Comparison of ENCODE assay signal across 2 cellular contexts in the genomic region with DNA sequence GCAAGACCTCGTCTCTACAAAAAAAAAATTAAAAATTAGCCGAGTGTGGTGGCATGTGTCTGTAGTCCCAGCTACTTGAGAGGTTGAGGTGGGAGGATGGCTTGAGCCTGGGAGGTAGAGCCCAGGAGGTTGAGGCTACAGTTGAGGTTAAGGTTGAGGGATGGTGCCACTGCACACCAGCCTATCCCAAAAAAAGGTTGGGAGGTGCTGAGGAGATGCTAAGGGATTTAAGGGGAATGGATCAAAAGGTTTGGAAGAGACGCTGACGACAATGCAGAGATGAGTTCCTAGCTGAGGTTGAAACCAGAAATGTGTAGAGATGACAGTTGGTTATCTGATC.
TF ChIP-seq lines count a peak whose summit lies in the region.

No MANE protein-coding gene starts in this region.

TF ChIP-seq in A549, 52 proteins besides CTCF, POLR2A, EP300 and RAD21:
- TF ChIP-seq NPAS2 (CRISPR knock-in tag; IDR thresholded peaks at IDR 0.05; ENCODE audit: borderline replicate concordance): no peak
- TF ChIP-seq, protein P1, sequence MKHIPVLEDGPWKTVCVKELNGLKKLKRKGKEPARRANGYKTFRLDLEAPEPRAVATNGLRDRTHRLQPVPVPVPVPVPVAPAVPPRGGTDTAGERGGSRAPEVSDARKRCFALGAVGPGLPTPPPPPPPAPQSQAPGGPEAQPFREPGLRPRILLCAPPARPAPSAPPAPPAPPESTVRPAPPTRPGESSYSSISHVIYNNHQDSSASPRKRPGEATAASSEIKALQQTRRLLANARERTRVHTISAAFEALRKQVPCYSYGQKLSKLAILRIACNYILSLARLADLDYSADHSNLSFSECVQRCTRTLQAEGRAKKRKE (CRISPR knock-in tag; IDR thresholded peaks at IDR 0.05; ENCODE audit: low read depth): no peak
- TF ChIP-seq, protein P2, sequence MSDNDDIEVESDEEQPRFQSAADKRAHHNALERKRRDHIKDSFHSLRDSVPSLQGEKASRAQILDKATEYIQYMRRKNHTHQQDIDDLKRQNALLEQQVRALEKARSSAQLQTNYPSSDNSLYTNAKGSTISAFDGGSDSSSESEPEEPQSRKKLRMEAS (IDR thresholded peaks at IDR 0.05): no peak
- TF ChIP-seq HOXA7 (CRISPR knock-in tag; IDR thresholded peaks at IDR 0.05): no peak
- no peak for TF ChIP-seq EHF (CRISPR knock-in tag; IDR thresholded peaks at IDR 0.05)
- TF ChIP-seq ZNF302 (CRISPR knock-in tag; IDR thresholded peaks at IDR 0.05): no peak
- TF ChIP-seq HDAC2 (IDR thresholded peaks at IDR 0.05): no peak
- TF ChIP-seq, protein P3, sequence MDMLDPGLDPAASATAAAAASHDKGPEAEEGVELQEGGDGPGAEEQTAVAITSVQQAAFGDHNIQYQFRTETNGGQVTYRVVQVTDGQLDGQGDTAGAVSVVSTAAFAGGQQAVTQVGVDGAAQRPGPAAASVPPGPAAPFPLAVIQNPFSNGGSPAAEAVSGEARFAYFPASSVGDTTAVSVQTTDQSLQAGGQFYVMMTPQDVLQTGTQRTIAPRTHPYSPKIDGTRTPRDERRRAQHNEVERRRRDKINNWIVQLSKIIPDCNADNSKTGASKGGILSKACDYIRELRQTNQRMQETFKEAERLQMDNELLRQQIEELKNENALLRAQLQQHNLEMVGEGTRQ (IDR thresholded peaks at IDR 0.05): no peak
- no peak for TF ChIP-seq NFE2L2 (conservative IDR thresholded peaks at IDR 0.05; ENCODE audit: low read length)
- no peak for TF ChIP-seq GATA3 (IDR thresholded peaks at IDR 0.05; ENCODE audit: borderline replicate concordance)
- TF ChIP-seq CBX2 (IDR thresholded peaks at IDR 0.05; ENCODE audit: borderline replicate concordance, low read depth): no peak
- TF ChIP-seq MYC (IDR thresholded peaks at IDR 0.05; ENCODE audit: borderline replicate concordance, low read length): no peak
- TF ChIP-seq RFX5 (IDR thresholded peaks at IDR 0.05): no peak

TF ChIP-seq in HepG2, 621 proteins besides CTCF, POLR2A, EP300 and RAD21 (continues in another document):
- TF ChIP-seq, protein P4, sequence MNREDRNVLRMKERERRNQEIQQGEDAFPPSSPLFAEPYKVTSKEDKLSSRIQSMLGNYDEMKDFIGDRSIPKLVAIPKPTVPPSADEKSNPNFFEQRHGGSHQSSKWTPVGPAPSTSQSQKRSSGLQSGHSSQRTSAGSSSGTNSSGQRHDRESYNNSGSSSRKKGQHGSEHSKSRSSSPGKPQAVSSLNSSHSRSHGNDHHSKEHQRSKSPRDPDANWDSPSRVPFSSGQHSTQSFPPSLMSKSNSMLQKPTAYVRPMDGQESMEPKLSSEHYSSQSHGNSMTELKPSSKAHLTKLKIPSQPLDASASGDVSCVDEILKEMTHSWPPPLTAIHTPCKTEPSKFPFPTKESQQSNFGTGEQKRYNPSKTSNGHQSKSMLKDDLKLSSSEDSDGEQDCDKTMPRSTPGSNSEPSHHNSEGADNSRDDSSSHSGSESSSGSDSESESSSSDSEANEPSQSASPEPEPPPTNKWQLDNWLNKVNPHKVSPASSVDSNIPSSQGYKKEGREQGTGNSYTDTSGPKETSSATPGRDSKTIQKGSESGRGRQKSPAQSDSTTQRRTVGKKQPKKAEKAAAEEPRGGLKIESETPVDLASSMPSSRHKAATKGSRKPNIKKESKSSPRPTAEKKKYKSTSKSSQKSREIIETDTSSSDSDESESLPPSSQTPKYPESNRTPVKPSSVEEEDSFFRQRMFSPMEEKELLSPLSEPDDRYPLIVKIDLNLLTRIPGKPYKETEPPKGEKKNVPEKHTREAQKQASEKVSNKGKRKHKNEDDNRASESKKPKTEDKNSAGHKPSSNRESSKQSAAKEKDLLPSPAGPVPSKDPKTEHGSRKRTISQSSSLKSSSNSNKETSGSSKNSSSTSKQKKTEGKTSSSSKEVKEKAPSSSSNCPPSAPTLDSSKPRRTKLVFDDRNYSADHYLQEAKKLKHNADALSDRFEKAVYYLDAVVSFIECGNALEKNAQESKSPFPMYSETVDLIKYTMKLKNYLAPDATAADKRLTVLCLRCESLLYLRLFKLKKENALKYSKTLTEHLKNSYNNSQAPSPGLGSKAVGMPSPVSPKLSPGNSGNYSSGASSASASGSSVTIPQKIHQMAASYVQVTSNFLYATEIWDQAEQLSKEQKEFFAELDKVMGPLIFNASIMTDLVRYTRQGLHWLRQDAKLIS (CRISPR knock-in tag; IDR thresholded peaks at IDR 0.05): 0 out of 2 replicates have a peak, but pooled peaks have one; percentile 19
- TF ChIP-seq NR1H2 (CRISPR knock-in tag; IDR thresholded peaks at IDR 0.05; ENCODE audit: borderline replicate concordance, low read depth): no peak
- TF ChIP-seq ZNF777 (CRISPR knock-in tag; IDR thresholded peaks at IDR 0.05): no peak
- TF ChIP-seq MZF1 (CRISPR knock-in tag; IDR thresholded peaks at IDR 0.05; ENCODE audit: borderline replicate concordance): no peak
- peak; percentile 0; the same call in 1 of the 2 replicates for TF ChIP-seq KLF12 (CRISPR knock-in tag; IDR thresholded peaks at IDR 0.05; ENCODE audit: borderline replicate concordance)
- TF ChIP-seq, protein P5, sequence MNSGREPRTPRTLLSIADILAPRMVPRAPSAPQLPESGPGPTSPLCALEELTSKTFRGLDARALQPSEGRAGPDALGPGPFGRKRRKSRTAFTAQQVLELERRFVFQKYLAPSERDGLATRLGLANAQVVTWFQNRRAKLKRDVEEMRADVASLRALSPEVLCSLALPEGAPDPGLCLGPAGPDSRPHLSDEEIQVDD (CRISPR knock-in tag; IDR thresholded peaks at IDR 0.05; ENCODE audit: borderline replicate concordance): no peak
- TF ChIP-seq ZNF572 (CRISPR knock-in tag; IDR thresholded peaks at IDR 0.05): 0 out of 2 replicates have a peak, but pooled peaks have one; percentile 29
- no peak for TF ChIP-seq NCOA1 (CRISPR knock-in tag; IDR thresholded peaks at IDR 0.05)
- no peak for TF ChIP-seq SALL2 (CRISPR knock-in tag; IDR thresholded peaks at IDR 0.05)
- TF ChIP-seq, protein P6, sequence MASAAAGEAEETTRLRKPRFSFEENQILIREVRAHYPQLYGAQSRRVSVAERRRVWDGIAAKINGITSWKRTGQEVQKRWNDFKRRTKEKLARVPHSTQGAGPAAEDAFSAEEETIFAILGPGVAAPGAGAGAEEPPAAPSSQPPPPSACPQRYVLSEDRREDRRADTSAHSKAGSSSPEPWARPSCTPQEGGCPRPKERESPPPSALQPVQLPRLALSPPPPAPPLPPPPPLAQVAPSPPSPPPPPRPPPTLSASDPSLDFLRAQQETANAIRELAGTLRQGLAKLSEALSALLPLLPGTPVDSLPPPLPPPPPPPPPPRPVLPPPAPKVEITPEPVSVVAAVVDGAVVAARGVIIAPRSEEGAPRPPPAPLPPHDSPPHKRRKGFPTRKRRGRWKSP (CRISPR knock-in tag; IDR thresholded peaks at IDR 0.05): no peak
- no peak for TF ChIP-seq HMG20A (CRISPR knock-in tag; IDR thresholded peaks at IDR 0.05; ENCODE audit: borderline replicate concordance)
- TF ChIP-seq TOPORS (CRISPR knock-in tag; IDR thresholded peaks at IDR 0.05): 0 out of 2 replicates have a peak, but pooled peaks have one; percentile 38
- no peak for TF ChIP-seq ZNF773 (CRISPR knock-in tag; IDR thresholded peaks at IDR 0.05; ENCODE audit: borderline replicate concordance)
- no peak for TF ChIP-seq RCOR2 (CRISPR knock-in tag; IDR thresholded peaks at IDR 0.05)
- TF ChIP-seq, protein P7, sequence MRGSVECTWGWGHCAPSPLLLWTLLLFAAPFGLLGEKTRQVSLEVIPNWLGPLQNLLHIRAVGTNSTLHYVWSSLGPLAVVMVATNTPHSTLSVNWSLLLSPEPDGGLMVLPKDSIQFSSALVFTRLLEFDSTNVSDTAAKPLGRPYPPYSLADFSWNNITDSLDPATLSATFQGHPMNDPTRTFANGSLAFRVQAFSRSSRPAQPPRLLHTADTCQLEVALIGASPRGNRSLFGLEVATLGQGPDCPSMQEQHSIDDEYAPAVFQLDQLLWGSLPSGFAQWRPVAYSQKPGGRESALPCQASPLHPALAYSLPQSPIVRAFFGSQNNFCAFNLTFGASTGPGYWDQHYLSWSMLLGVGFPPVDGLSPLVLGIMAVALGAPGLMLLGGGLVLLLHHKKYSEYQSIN (CRISPR knock-in tag; IDR thresholded peaks at IDR 0.05; ENCODE audit: borderline replicate concordance): no peak
- TF ChIP-seq, protein P8, sequence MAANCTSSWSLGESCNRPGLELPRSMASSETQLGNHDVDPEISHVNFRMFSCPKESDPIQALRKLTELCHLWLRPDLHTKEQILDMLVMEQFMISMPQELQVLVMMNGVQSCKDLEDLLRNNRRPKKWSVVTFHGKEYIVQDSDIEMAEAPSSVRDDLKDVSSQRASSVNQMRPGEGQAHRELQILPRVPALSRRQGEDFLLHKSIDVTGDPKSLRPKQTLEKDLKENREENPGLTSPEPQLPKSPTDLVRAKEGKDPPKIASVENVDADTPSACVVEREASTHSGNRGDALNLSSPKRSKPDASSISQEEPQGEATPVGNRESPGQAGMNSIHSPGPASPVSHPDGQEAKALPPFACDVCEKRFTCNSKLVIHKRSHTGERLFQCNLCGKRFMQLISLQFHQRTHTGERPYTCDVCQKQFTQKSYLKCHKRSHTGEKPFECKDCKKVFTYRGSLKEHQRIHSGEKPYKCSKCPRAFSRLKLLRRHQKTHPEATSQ (CRISPR knock-in tag; IDR thresholded peaks at IDR 0.05; ENCODE audit: borderline replicate concordance): no peak
- TF ChIP-seq ARID2 (CRISPR knock-in tag; IDR thresholded peaks at IDR 0.05; ENCODE audit: borderline replicate concordance): no peak; the same call in 1 of the 2 replicates
- no peak for TF ChIP-seq U2AF1 (optimal IDR thresholded peaks at IDR 0.05; ENCODE audit: low read depth, low read length)
- 0 out of 2 replicates have a peak, but pooled peaks have one; percentile 66 for TF ChIP-seq ZNF251 (CRISPR knock-in tag; IDR thresholded peaks at IDR 0.05)
- TF ChIP-seq, protein P9, sequence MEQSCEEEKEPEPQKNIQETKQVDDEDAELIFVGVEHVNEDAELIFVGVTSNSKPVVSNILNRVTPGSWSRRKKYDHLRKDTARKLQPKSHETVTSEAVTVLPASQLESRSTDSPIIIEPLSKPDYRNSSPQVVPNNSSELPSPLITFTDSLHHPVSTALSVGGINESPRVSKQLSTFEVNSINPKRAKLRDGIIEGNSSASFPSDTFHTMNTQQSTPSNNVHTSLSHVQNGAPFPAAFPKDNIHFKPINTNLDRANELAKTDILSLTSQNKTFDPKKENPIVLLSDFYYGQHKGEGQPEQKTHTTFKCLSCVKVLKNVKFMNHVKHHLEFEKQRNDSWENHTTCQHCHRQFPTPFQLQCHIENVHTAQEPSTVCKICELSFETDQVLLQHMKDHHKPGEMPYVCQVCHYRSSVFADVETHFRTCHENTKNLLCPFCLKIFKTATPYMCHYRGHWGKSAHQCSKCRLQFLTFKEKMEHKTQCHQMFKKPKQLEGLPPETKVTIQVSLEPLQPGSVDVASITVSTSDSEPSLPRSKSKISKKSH (CRISPR knock-in tag; IDR thresholded peaks at IDR 0.05; ENCODE audit: borderline replicate concordance): no peak
- TF ChIP-seq JARID2 (CRISPR knock-in tag; IDR thresholded peaks at IDR 0.05; ENCODE audit: insufficient replicate concordance): no peak
- TF ChIP-seq ZNF567 (CRISPR knock-in tag; IDR thresholded peaks at IDR 0.05; ENCODE audit: borderline replicate concordance): no peak
- no peak for TF ChIP-seq TOE1 (CRISPR knock-in tag; IDR thresholded peaks at IDR 0.05)
- no peak for TF ChIP-seq TAF15 (IDR thresholded peaks at IDR 0.05; ENCODE audit: low read depth, low read length, poor library complexity, severe bottlenecking)
- TF ChIP-seq PAWR (CRISPR knock-in tag; IDR thresholded peaks at IDR 0.05; ENCODE audit: borderline replicate concordance): 0 out of 2 replicates have a peak, but pooled peaks have one; percentile 26
- TF ChIP-seq HNRNPK (IDR thresholded peaks at IDR 0.05; ENCODE audit: low read depth, low read length, poor library complexity, severe bottlenecking): no peak
- TF ChIP-seq ZNF749 (CRISPR knock-in tag; IDR thresholded peaks at IDR 0.05; ENCODE audit: borderline replicate concordance): no peak
- TF ChIP-seq MEIS1 (CRISPR knock-in tag; IDR thresholded peaks at IDR 0.05; ENCODE audit: borderline replicate concordance): 0 out of 2 replicates have a peak, but pooled peaks have one; percentile 28
- no peak for TF ChIP-seq SOX5 (CRISPR knock-in tag; IDR thresholded peaks at IDR 0.05; ENCODE audit: borderline replicate concordance)
- TF ChIP-seq ZC3H4 (CRISPR knock-in tag; IDR thresholded peaks at IDR 0.05; ENCODE audit: borderline replicate concordance): peak; percentile 32; the same call in 1 of the 2 replicates
- no peak for TF ChIP-seq ZFYVE20 (CRISPR knock-in tag; IDR thresholded peaks at IDR 0.05; ENCODE audit: borderline replicate concordance, low read depth)
- TF ChIP-seq ZMYM2 (CRISPR knock-in tag; IDR thresholded peaks at IDR 0.05): no peak
- TF ChIP-seq, protein P10, sequence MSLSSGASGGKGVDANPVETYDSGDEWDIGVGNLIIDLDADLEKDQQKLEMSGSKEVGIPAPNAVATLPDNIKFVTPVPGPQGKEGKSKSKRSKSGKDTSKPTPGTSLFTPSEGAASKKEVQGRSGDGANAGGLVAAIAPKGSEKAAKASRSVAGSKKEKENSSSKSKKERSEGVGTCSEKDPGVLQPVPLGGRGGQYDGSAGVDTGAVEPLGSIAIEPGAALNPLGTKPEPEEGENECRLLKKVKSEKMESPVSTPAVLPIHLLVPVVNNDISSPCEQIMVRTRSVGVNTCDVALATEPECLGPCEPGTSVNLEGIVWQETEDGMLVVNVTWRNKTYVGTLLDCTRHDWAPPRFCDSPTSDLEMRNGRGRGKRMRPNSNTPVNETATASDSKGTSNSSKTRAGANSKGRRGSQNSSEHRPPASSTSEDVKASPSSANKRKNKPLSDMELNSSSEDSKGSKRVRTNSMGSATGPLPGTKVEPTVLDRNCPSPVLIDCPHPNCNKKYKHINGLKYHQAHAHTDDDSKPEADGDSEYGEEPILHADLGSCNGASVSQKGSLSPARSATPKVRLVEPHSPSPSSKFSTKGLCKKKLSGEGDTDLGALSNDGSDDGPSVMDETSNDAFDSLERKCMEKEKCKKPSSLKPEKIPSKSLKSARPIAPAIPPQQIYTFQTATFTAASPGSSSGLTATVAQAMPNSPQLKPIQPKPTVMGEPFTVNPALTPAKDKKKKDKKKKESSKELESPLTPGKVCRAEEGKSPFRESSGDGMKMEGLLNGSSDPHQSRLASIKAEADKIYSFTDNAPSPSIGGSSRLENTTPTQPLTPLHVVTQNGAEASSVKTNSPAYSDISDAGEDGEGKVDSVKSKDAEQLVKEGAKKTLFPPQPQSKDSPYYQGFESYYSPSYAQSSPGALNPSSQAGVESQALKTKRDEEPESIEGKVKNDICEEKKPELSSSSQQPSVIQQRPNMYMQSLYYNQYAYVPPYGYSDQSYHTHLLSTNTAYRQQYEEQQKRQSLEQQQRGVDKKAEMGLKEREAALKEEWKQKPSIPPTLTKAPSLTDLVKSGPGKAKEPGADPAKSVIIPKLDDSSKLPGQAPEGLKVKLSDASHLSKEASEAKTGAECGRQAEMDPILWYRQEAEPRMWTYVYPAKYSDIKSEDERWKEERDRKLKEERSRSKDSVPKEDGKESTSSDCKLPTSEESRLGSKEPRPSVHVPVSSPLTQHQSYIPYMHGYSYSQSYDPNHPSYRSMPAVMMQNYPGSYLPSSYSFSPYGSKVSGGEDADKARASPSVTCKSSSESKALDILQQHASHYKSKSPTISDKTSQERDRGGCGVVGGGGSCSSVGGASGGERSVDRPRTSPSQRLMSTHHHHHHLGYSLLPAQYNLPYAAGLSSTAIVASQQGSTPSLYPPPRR (CRISPR knock-in tag; IDR thresholded peaks at IDR 0.05; ENCODE audit: borderline replicate concordance): no peak
- no peak for TF ChIP-seq TEAD2 (CRISPR knock-in tag; IDR thresholded peaks at IDR 0.05)
